ENCODE assay signal across 8 cellular contexts in genomic region chr9:129080312-129080607, GRCh38. TPM values are rescaled to one million over a fixed set of nuclear protein-coding genes. Genes with fewer than 3 reads are reported as not detected.
DNase-seq lines count a peak whose midpoint lies in the region; ATAC-seq and TF ChIP-seq lines count a peak whose summit lies in the region.

No MANE protein-coding gene starts in this region.

- no peaks in the 10 kb centered on the region for H3K9me3 Mint-ChIP-seq in central memory CD8-positive, alpha-beta T cell
- H3K9me3 Mint-ChIP-seq in natural killer cell = no peaks in the 10 kb centered on the region

- H3K36me3 Mint-ChIP-seq in central memory CD8-positive, alpha-beta T cell (ENCODE audit: insufficient read depth) = peaks cover 18% of the 10 kb centered on the region
- no peaks in the 10 kb centered on the region for H3K36me3 Mint-ChIP-seq in natural killer cell

- H3K9me3 ChIP-seq in HUES64 (ENCODE audit: insufficient read depth, low read depth, low read length) = no peaks in the 10 kb centered on the region

- TF ChIP-seq CTCF in BJ (IDR thresholded peaks at IDR 0.05; ENCODE audit: insufficient read depth, low read depth, low read length) = no peak
- no peak for TF ChIP-seq CTCF in natural killer cell (IDR thresholded peaks at IDR 0.05)

- H3K27me3 ChIP-seq in BJ (ENCODE audit: control insufficient read depth, insufficient read depth, low read length) (no peaks in the 10 kb centered on the region), HUES64 (ENCODE audit: insufficient read depth, low read length) (no peaks in the 10 kb centered on the region)

- H3K4me1 ChIP-seq in HUES64 (ENCODE audit: insufficient read depth, low read length) = peaks cover 6% of the 10 kb centered on the region; the same call in 1 of the 2 replicates

- WGBS in HUES64 = 6% methylated on average over 11 of the region's 11 CpGs

- H3K27me3 Mint-ChIP-seq in central memory CD8-positive, alpha-beta T cell = no peaks in the 10 kb centered on the region
- no peaks in the 10 kb centered on the region for H3K27me3 Mint-ChIP-seq in natural killer cell (ENCODE audit: low read depth in 2 of 2)

- intact Hi-C loops in natural killer cell (cut with micrococcal nuclease) = loop anchor here (2.0 kb wide), 1 partner anchor 31 kb away; the partner anchor contains the start of genes CRAT and PTPA

- ATAC-seq in central memory CD8-positive, alpha-beta T cell (replicated peaks; ENCODE audit: extremely low read depth, poor library complexity, severe bottlenecking) = no peak
- ATAC-seq in natural killer cell (no peak), GM18870 (IDR thresholded peaks at IDR 0.05; ENCODE audit: unreplicated experiment) (no peak)

- H3K36me3 ChIP-seq in BJ (ENCODE audit: control insufficient read depth, insufficient read depth, low read length) (no peaks in the 10 kb centered on the region; the same call in none of the 2 replicates), HUES64 (ENCODE audit: insufficient read depth, low read length) (peaks cover 5% of the 10 kb centered on the region; the same call in 1 of the 2 replicates)

- H3K9ac ChIP-seq in HUES64 (ENCODE audit: low read depth, low read length) = peak overlapping the region; percentile 53

- H3K27ac Mint-ChIP-seq in central memory CD8-positive, alpha-beta T cell (ENCODE audit: low read depth) = peak overlapping the region; percentile 88
- peak overlapping the region; percentile 82 to 93 for H3K27ac Mint-ChIP-seq in natural killer cell

- POLR2A ChIA-PET in BJ (lab: Charles Lee) = no interaction called here

- peaks cover 6% of the 10 kb centered on the region for H3K4me1 Mint-ChIP-seq in central memory CD8-positive, alpha-beta T cell
- H3K4me1 Mint-ChIP-seq in natural killer cell = peaks cover 9 to 22% of the 10 kb centered on the region in 2 donors

- H3K4me3 ChIP-seq in BJ (ENCODE audit: low read depth, low read length) = peak overlapping the region; percentile 55
- H3K4me3 ChIP-seq in HUES64 (ENCODE audit: low read length) = peak overlapping the region; percentile 82

- CTCF ChIA-PET in BJ (lab: Yijun Ruan, JAX) = interaction anchor here (1.5 kb wide), 1 partner anchor 23 kb away, joined by 5 read pairs; no protein-coding TSS in a partner anchor

- peak overlapping the region; percentile 85 for H3K4me3 Mint-ChIP-seq in central memory CD8-positive, alpha-beta T cell
- peak overlapping the region; percentile 93 for H3K4me3 Mint-ChIP-seq in natural killer cell

- H3K27ac ChIP-seq in HUES64 (ENCODE audit: low read depth, low read length) = 0 out of 2 replicates have a peak overlapping the region, but pooled peaks have one; percentile 36

- DNase-seq in BJ (ENCODE audit: low read depth) (no peak), natural killer cell (no peak), NCI-H1436 treated with DMSO at 0.1 percent for 48 hours (lab: John Stamatoyannopoulos, UW) (no peak), occipital lobe (lab: John Stamatoyannopoulos, UW) (no peak), 8988T (no peak)
- DNase-seq in central memory CD8-positive, alpha-beta T cell (ENCODE audit: low spot score in 2 of 2) = no peak

RNA-seq across cellular contexts. Expression of gene DOLPP1, which starts 0.7 kb away (rescaled TPM):
- 13.7 and 17.6 TPM in 2 replicates for polyA plus RNA-seq in BJ (2011; rRNA removed)
- polyA minus RNA-seq in BJ (2011; rRNA and poly(A)+ RNA removed) = 7.0 and 12.2 TPM in 2 replicates
- 24.7 TPM for polyA plus RNA-seq in HUES64 (2013, experiment 1 of 2)
- polyA plus RNA-seq in HUES64 (2013, experiment 2 of 2) = 21.9 TPM
- 10 to 100 TPM in 1 of 3 donors, 1 to 10 TPM in 2; 7.5 to 11.6 (median 7.8) TPM for total RNA-seq in natural killer cell
- total RNA-seq in occipital lobe = 16.5 TPM

RNA-seq across cellular contexts. Expression of gene CRAT, which starts 30.3 kb away (rescaled TPM):
- 29.3 and 61.2 TPM in 2 replicates for polyA plus RNA-seq in BJ (2011; rRNA removed)
- polyA minus RNA-seq in BJ (2011; rRNA and poly(A)+ RNA removed) = 33.2 and 37.6 TPM in 2 replicates
- polyA plus RNA-seq in HUES64 (2013, experiment 1 of 2) = 8.1 TPM
- polyA plus RNA-seq in HUES64 (2013, experiment 2 of 2) = 10.7 TPM
- total RNA-seq in natural killer cell (10 to 100 TPM; 13.5 to 13.8 (median 13.8) TPM), occipital lobe (13.6 TPM)

RNA-seq across cellular contexts. Expression of gene PTPA, which starts 31.0 kb away (rescaled TPM):
- polyA plus RNA-seq in BJ (2011; rRNA removed) = 171 and 251 TPM in 2 replicates
- polyA minus RNA-seq in BJ (2011; rRNA and poly(A)+ RNA removed) = 95.6 and 169 TPM in 2 replicates
- polyA plus RNA-seq in HUES64 (2013, experiment 1 of 2) = 114 TPM
- 121 TPM for polyA plus RNA-seq in HUES64 (2013, experiment 2 of 2)
- 10 to 100 TPM; 63.2 to 69.4 (median 64.9) TPM for total RNA-seq in natural killer cell
- 57.9 TPM for total RNA-seq in occipital lobe

RNA-seq across cellular contexts. Expression of gene MIGA2, which starts 43.8 kb away (rescaled TPM):
- polyA plus RNA-seq in BJ (2011; rRNA removed) = 11.5 and 23.7 TPM in 2 replicates
- 10.9 and 11.9 TPM in 2 replicates for polyA minus RNA-seq in BJ (2011; rRNA and poly(A)+ RNA removed)
- 13.5 TPM for polyA plus RNA-seq in HUES64 (2013, experiment 1 of 2)
- polyA plus RNA-seq in HUES64 (2013, experiment 2 of 2) = 11.2 TPM
- 10 to 100 TPM; 67.3 to 77.9 (median 73.9) TPM for total RNA-seq in natural killer cell
- 18.4 TPM for total RNA-seq in occipital lobe

RNA-seq across cellular contexts. Expression of gene SH3GLB2, which starts 52.1 kb away (rescaled TPM):
- 39.8 and 52.7 TPM in 2 replicates for polyA plus RNA-seq in BJ (2011; rRNA removed)
- 26.3 and 36.3 TPM in 2 replicates for polyA minus RNA-seq in BJ (2011; rRNA and poly(A)+ RNA removed)
- polyA plus RNA-seq in HUES64 (2013, experiment 1 of 2) = 42.2 TPM
- polyA plus RNA-seq in HUES64 (2013, experiment 2 of 2) = 38.4 TPM
- total RNA-seq in natural killer cell (10 to 100 TPM; 50.3 to 67.1 (median 65.4) TPM), occipital lobe (56.6 TPM)
